Comparison of ENCODE assay signal across 9 cellular contexts in genomic region chr14:78164226-78164853, GRCh38. TPM values are rescaled to one million over a fixed set of nuclear protein-coding genes. Genes with fewer than 3 reads are reported as not detected.
DNase-seq lines count a peak whose midpoint lies in the region; ATAC-seq and TF ChIP-seq lines count a peak whose summit lies in the region.
"Had no signal": no experiment of that assay in that cellular context is flagged by ENCODE, and none has a peak within 500 bp of the region (broad histone marks: within the 10 kb centered on the region; RNA-seq: fewer than 3 reads in every experiment).

No MANE protein-coding gene starts in this region.

- H3K9me2 ChIP-seq in OCI-LY7 (ENCODE audit: insufficient read depth, low read length): no peaks in the 10 kb centered on the region
- H3K9me2 ChIP-seq in hepatocyte (replicated peaks; ENCODE audit: insufficient read depth): no peaks in the 10 kb centered on the region

- H3K36me3 Mint-ChIP-seq in natural killer cell: no peaks in the 10 kb centered on the region

- no peak overlapping the region for H2AFZ ChIP-seq in OCI-LY7 (ENCODE audit: low read length)
- no peak overlapping the region for H2AFZ ChIP-seq in hepatocyte

- H4K20me1 ChIP-seq in OCI-LY7 (ENCODE audit: insufficient read depth, low read length) (no peaks in the 10 kb centered on the region; the same call in 1 of the 2 replicates), hepatocyte (ENCODE audit: insufficient read depth, poor library complexity, severe bottlenecking) (no peaks in the 10 kb centered on the region)

- no peak overlapping the region for H3K4me3 Mint-ChIP-seq in natural killer cell

- no TSS peak for BruUV-seq in OCI-LY7 (replicated peaks; lab: Mats Ljungman, UMichigan)

- H3K27ac ChIP-seq in OCI-LY7 (ENCODE audit: low read depth, low read length, poor library complexity, severe bottlenecking) (no peak overlapping the region), hepatocyte (no peak overlapping the region)

- CTCF ChIA-PET in OCI-LY7 (lab: Charles Lee; ENCODE audit: unreplicated experiment): no interaction called here

- H3K36me3 ChIP-seq in OCI-LY7 (ENCODE audit: insufficient read depth, low read length) (no peaks in the 10 kb centered on the region), hepatocyte (replicated peaks; ENCODE audit: insufficient read depth, low read depth) (no peaks in the 10 kb centered on the region)

- POLR2A ChIA-PET in OCI-LY7 (lab: Charles Lee): interaction anchor here (0.6 kb wide), 1 partner anchor 145 kb away, joined by 3 read pairs; no protein-coding TSS in a partner anchor

- DNase-seq in NCI-H1417 (lab: John Stamatoyannopoulos, UW) (peak; percentile 20 to 63 (median 40)), NCI-H1417 treated with DMSO at 0.1 percent for 48 hours (lab: John Stamatoyannopoulos, UW) (no peak), OCI-LY7 (ENCODE audit: low spot score) (peak; percentile 7), hepatocyte (ENCODE audit: low spot score) (peak; percentile 58), natural killer cell (no peak), DMS79 treated with DMSO at 0.1 percent for 48 hours (lab: John Stamatoyannopoulos, UW) (no peak), NCI-H1048 (lab: John Stamatoyannopoulos, UW) (no peak)

- WGBS in hepatocyte (ENCODE audit: low lambda C conversion rate, missing lambda C conversion rate): 10% methylated on average over 8 of the region's 8 CpGs

- H3K9me3 ChIP-seq in OCI-LY7 (ENCODE audit: low read length): no peaks in the 10 kb centered on the region
- H3K9me3 ChIP-seq in hepatocyte (ENCODE audit: low read depth): no peaks in the 10 kb centered on the region

- H3K4me2 ChIP-seq in OCI-LY7 (ENCODE audit: low read length): no peak overlapping the region
- no peak overlapping the region for H3K4me2 ChIP-seq in hepatocyte

- H3K4me1 ChIP-seq in OCI-LY7 (ENCODE audit: insufficient read depth, low read length, poor library complexity, severe bottlenecking): no peaks in the 10 kb centered on the region
- no peaks in the 10 kb centered on the region for H3K4me1 ChIP-seq in hepatocyte (ENCODE audit: insufficient read depth)

- no peaks in the 10 kb centered on the region for H3K4me1 Mint-ChIP-seq in natural killer cell

- no peak overlapping the region for H3K27ac Mint-ChIP-seq in natural killer cell

- intact Hi-C loops in OCI-LY7 (cut with micrococcal nuclease; ENCODE audit: unreplicated experiment) (no loop called here), natural killer cell (cut with micrococcal nuclease) (no loop called here)

- H3K79me2 ChIP-seq in OCI-LY7 (ENCODE audit: insufficient read depth, low read depth, low read length) (no peaks in the 10 kb centered on the region), hepatocyte (no peaks in the 10 kb centered on the region)

- ATAC-seq in HG02642 (IDR thresholded peaks at IDR 0.05; ENCODE audit: poor library complexity, unreplicated experiment) (peak; percentile 70), natural killer cell (no peak)

- H3K4me3 ChIP-seq in OCI-LY7 (ENCODE audit: low read depth, low read length, poor library complexity, severe bottlenecking) (no peak overlapping the region), hepatocyte (no peak overlapping the region)

- no peaks in the 10 kb centered on the region for H3K9me3 Mint-ChIP-seq in natural killer cell

- H3K27me3 ChIP-seq in hepatocyte: peaks cover 22% of the 10 kb centered on the region

- H3K27me3 Mint-ChIP-seq in natural killer cell (ENCODE audit: low read depth in 2 of 2): peaks cover 25 to 50% of the 10 kb centered on the region in 2 donors

- TF ChIP-seq CTCF in OCI-LY7 (conservative IDR thresholded peaks at IDR 0.05; ENCODE audit: low read length) (peak; percentile 69), hepatocyte (IDR thresholded peaks at IDR 0.05; ENCODE audit: poor library complexity) (peak; percentile 46), natural killer cell (IDR thresholded peaks at IDR 0.05) (no peak)

RNA-seq across cellular contexts. Expression of gene NRXN3, which starts 5.8 kb away (rescaled TPM):
- total RNA-seq in OCI-LY7 (2014; rRNA removed; shearing (Covaris generic)): not detected in 2 replicates
- not detected in 2 replicates for total RNA-seq in OCI-LY7 (2022)
- total RNA-seq in hepatocyte: 4.3 and 5.7 TPM in 2 replicates
- polyA plus RNA-seq in hepatocyte: 7.1 and 11.5 TPM in 2 replicates
- not detected for total RNA-seq in natural killer cell
- total RNA-seq: T-helper 1 cell treated with Interleukin-12 subunit alpha and Interleukin-12 subunit beta and Interleukin-4 antibody, amounts not matched to agents 30 ng/mL and 1 ng/mL, for 36 hours had no signal

Comparison
In these comparisons a context has a peak if more than half of its experiments do, and no peak if none do; other contexts are left out.
1. DNase-seq: peak in NCI-H1417 (3 of 3), OCI-LY7 (single experiment) and hepatocyte (single experiment); none in NCI-H1417 treated with DMSO at 0.1 percent for 48 hours (single experiment), natural killer cell (single experiment), DMS79 treated with DMSO at 0.1 percent for 48 hours (single experiment) and NCI-H1048 (single experiment).